Comparison of ENCODE assay signal across 10 cellular contexts in the genomic region with DNA sequence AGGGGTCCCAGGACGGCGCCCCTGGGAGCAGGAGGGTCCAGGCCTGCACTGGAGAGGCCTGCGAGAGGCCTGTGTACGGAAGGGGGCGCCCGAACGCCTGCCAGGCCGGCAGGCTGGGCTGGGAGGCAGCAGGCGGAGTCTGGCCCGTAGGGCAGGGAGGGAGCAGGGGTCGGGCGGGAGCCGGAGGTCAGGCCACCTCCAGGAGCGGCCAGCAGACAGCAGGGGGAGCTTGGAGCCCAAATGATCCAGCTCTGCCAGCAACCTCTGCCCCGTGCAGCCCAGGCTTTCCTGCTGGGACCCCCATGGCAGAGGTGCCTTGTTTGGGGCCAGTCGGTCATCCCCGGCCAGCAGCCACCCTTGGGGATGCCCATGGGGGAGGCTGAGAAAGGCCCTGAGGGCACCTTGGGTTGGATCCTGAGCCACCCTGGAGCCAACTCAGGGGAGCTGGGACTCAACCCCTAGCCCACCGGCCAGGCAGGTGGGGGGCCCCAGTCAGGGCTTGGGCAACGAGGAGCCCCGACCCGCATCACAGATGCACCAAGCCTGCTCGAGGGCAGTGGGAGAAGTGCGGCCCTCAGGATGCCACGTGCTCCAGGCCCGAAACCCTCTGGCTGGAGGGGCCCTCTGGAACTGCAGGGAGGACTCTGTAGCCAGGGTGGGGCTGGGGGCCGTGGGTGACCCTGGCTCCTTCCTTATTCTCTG. TPM values are rescaled to one million over a fixed set of nuclear protein-coding genes. Genes with fewer than 3 reads are reported as not detected.
DNase-seq lines count a peak whose midpoint lies in the region; ATAC-seq, FAIRE-seq and TF ChIP-seq lines count a peak whose summit lies in the region.
"Had no signal": no experiment of that assay in that cellular context is flagged by ENCODE, and none has a peak within 500 bp of the region (broad histone marks: within the 10 kb centered on the region; RNA-seq: fewer than 3 reads in every experiment).

No MANE protein-coding gene starts in this region.

- no peak for TF ChIP-seq EP300 in ovary (IDR thresholded peaks at IDR 0.05)

- no peaks in the 10 kb centered on the region for H3K36me3 ChIP-seq in MG63
- H3K36me3 ChIP-seq in naive thymus-derived CD4-positive, alpha-beta T cell (ENCODE audit: control insufficient read depth in 2 of 3, insufficient read depth in 3 of 3, low read length in 3 of 3): no peaks in the 10 kb centered on the region
- H3K36me3 ChIP-seq in ovary: no peaks in the 10 kb centered on the region

- no peak for TF ChIP-seq POLR2A in ovary (IDR thresholded peaks at IDR 0.05)

- H3K4me3 Mint-ChIP-seq in naive thymus-derived CD4-positive, alpha-beta T cell: no peak overlapping the region

- FAIRE-seq in RCC 7860 (lab: Jason Lieb, UNC): no peak

- no peak overlapping the region for H3K27ac Mint-ChIP-seq in naive thymus-derived CD4-positive, alpha-beta T cell

- H3K27me3 ChIP-seq in MG63 (no peaks in the 10 kb centered on the region), ovary (no peaks in the 10 kb centered on the region)
- H3K27me3 ChIP-seq in naive thymus-derived CD4-positive, alpha-beta T cell (ENCODE audit: control insufficient read depth in 2 of 2, insufficient read depth in 2 of 2, low read length in 2 of 2): no peaks in the 10 kb centered on the region

- peaks cover 0 to 7% (median 0%) of the 10 kb centered on the region in 11 donors for H3K9me3 Mint-ChIP-seq in naive thymus-derived CD4-positive, alpha-beta T cell

- WGBS in ovary, 3 donors: 77 to 78% (median 78%) methylated on average over 22 to 26 of the region's 26 CpGs

- POLR2A ChIA-PET in naive thymus-derived CD4-positive, alpha-beta T cell (lab: Charles Lee): no interaction called here

- CTCF ChIA-PET in naive thymus-derived CD4-positive, alpha-beta T cell (lab: Charles Lee): no interaction called here

- TF ChIP-seq CTCF in coronary artery (IDR thresholded peaks at IDR 0.05) (no peak), ovary (IDR thresholded peaks at IDR 0.05) (no peak)

- H3K4me3 ChIP-seq in MG63 (no peak overlapping the region), coronary artery (no peak overlapping the region), ovary (no peak overlapping the region)
- H3K4me3 ChIP-seq in naive thymus-derived CD4-positive, alpha-beta T cell (ENCODE audit: low read length): no peak overlapping the region
- H3K4me3 ChIP-seq: SK-N-MC had no signal

- H3K9me3 ChIP-seq in MG63: no peaks in the 10 kb centered on the region
- no peaks in the 10 kb centered on the region for H3K9me3 ChIP-seq in naive thymus-derived CD4-positive, alpha-beta T cell (ENCODE audit: control insufficient read depth in 2 of 3, low read length in 3 of 3)
- no peaks in the 10 kb centered on the region for H3K9me3 ChIP-seq in ovary

- ATAC-seq in naive thymus-derived CD4-positive, alpha-beta T cell: peak; percentile 68
- ATAC-seq in HG03378 (IDR thresholded peaks at IDR 0.05; ENCODE audit: unreplicated experiment): no peak

- H3K4me1 ChIP-seq in naive thymus-derived CD4-positive, alpha-beta T cell (ENCODE audit: control insufficient read depth in 2 of 2, insufficient read depth in 2 of 2, low read length in 2 of 2): no peaks in the 10 kb centered on the region
- no peaks in the 10 kb centered on the region for H3K4me1 ChIP-seq in ovary (ENCODE audit: insufficient read depth)

- H3K27ac ChIP-seq in coronary artery (peak overlapping the region; percentile 55 to 97), ovary (no peak overlapping the region)
- no peak overlapping the region for H3K27ac ChIP-seq in naive thymus-derived CD4-positive, alpha-beta T cell (ENCODE audit: low read depth, low read length)
- H3K27ac ChIP-seq: SK-N-MC had no signal

- no peaks in the 10 kb centered on the region for H3K36me3 Mint-ChIP-seq in naive thymus-derived CD4-positive, alpha-beta T cell

- peaks cover 0 to 11% (median 0%) of the 10 kb centered on the region in 5 donors for H3K27me3 Mint-ChIP-seq in naive thymus-derived CD4-positive, alpha-beta T cell

- peaks cover 0 to 1% (median 0%) of the 10 kb centered on the region in 7 donors for H3K4me1 Mint-ChIP-seq in naive thymus-derived CD4-positive, alpha-beta T cell

- intact Hi-C loops in naive thymus-derived CD4-positive, alpha-beta T cell (cut with micrococcal nuclease): no loop called here
- intact Hi-C loops in ovary (cut with DNase I): loop anchor here in 2 of 4 donors (5.0 kb wide), 2 partner anchors 173 to 1263 kb away; partner anchors contain the start of genes LMNTD2 (in 1 of the 2) and RASSF7 (in 1 of the 2)

- DNase-seq in ELF-1 (ENCODE audit: low read depth, low spot score) (peak; percentile 96), MG63 (peak; percentile 33), coronary artery (ENCODE audit: low spot score) (no peak), RCC 7860 (ENCODE audit: low spot score) (no peak), ovary (no peak), NCI-H2171 (lab: John Stamatoyannopoulos, UW) (no peak)
- DNase-seq in naive thymus-derived CD4-positive, alpha-beta T cell: no peak

RNA-seq across cellular contexts. Expression of gene SYT8, which starts 9.6 kb away (rescaled TPM):
- not detected in 2 replicates for total RNA-seq in MG63 (2014; rRNA removed; shearing (Covaris generic); ENCODE audit: low replicate concordance)
- total RNA-seq in naive thymus-derived CD4-positive, alpha-beta T cell: not detected
- polyA plus RNA-seq in naive thymus-derived CD4-positive, alpha-beta T cell: not detected
- 1 to 10 TPM in 1 of 7 donors, under 1 TPM in 1, not detected in 5; 0.24 to 2.4 TPM for total RNA-seq in ovary
- not detected for polyA plus RNA-seq in ovary
- total RNA-seq: fibroblast of lung had no signal
- polyA plus RNA-seq: fibroblast of lung had no signal

RNA-seq across cellular contexts. Expression of gene TNNI2, which starts 13.6 kb away (rescaled TPM):
- not detected in 2 replicates for total RNA-seq in MG63 (2014; rRNA removed; shearing (Covaris generic); ENCODE audit: low replicate concordance)
- 1 to 10 TPM in 1 of 5 experiments, under 1 TPM in 1, not detected in 3; 0.61 to 8.8 TPM for total RNA-seq in naive thymus-derived CD4-positive, alpha-beta T cell
- under 1 TPM in 1 of 2 donors, not detected in 1; 0.46 TPM for polyA plus RNA-seq in naive thymus-derived CD4-positive, alpha-beta T cell
- 1 to 10 TPM in 1 of 7 donors, under 1 TPM in 2, not detected in 4; 0.61 to 1.2 (median 0.70) TPM for total RNA-seq in ovary
- under 1 TPM in 1 of 2 donors, not detected in 1; 0.41 TPM for polyA plus RNA-seq in ovary
- total RNA-seq: fibroblast of lung had no signal
- polyA plus RNA-seq: fibroblast of lung had no signal

RNA-seq across cellular contexts. Expression of gene LSP1, which starts 27.7 kb away (rescaled TPM):
- 41.7 and 66.6 TPM in 2 replicates for total RNA-seq in MG63 (2014; rRNA removed; shearing (Covaris generic); ENCODE audit: low replicate concordance)
- 100 to 1,000 TPM; 248 to 578 (median 289) TPM for total RNA-seq in naive thymus-derived CD4-positive, alpha-beta T cell
- 100 to 1,000 TPM; 295 to 394 TPM for polyA plus RNA-seq in naive thymus-derived CD4-positive, alpha-beta T cell
- total RNA-seq in ovary: 10 to 100 TPM in 3 of 7 donors, 1 to 10 TPM in 4; 3.5 to 14.8 (median 9.0) TPM
- 10 to 100 TPM in 1 of 2 donors, 1 to 10 TPM in 1; 6.0 to 22.0 TPM for polyA plus RNA-seq in ovary

Comparison
In these comparisons a context has a peak if more than half of its experiments do, and no peak if none do; other contexts are left out.
1. DNase-seq: peak in ELF-1 (single experiment) and MG63 (single experiment); none in coronary artery (single experiment), naive thymus-derived CD4-positive, alpha-beta T cell (0 of 9), RCC 7860 (single experiment), ovary (0 of 5) and NCI-H2171 (single experiment).
2. H3K27ac ChIP-seq: peak in coronary artery (2 of 2); none in naive thymus-derived CD4-positive, alpha-beta T cell (single experiment) and ovary (0 of 2).